12 cellular contexts compared by ENCODE assay signal in genomic region chr2:217857624-217858506, GRCh38.
DNase-seq lines count a peak whose midpoint lies in the region; ATAC-seq and TF ChIP-seq lines count a peak whose summit lies in the region.
"Had no signal": no experiment of that assay in that cellular context is flagged by ENCODE, and none has a peak within 500 bp of the region (broad histone marks: within the 10 kb centered on the region; RNA-seq: fewer than 3 reads in every experiment).

No MANE protein-coding gene starts in this region.

- TF ChIP-seq POLR2A in esophagus muscularis mucosa (IDR thresholded peaks at IDR 0.05; ENCODE audit: low read depth) (peak; percentile 42), stomach (IDR thresholded peaks at IDR 0.05) (no peak)

- TF ChIP-seq EP300 in esophagus muscularis mucosa (IDR thresholded peaks at IDR 0.05): no peak
- TF ChIP-seq EP300 in stomach (IDR thresholded peaks at IDR 0.05): no peak

- intact Hi-C loops in esophagus muscularis mucosa (cut with DNase I) (no loop called here), stomach (cut with DNase I; ENCODE audit: low total_unique reads) (no loop called here)

- H3K36me3 ChIP-seq in HUES6 (ENCODE audit: control insufficient read depth, insufficient read depth, low read length) (no peaks in the 10 kb centered on the region), esophagus muscularis mucosa (peaks cover 48 to 96% (median 83%) of the 10 kb centered on the region in 4 donors), muscle layer of colon (ENCODE audit: insufficient read depth, low read length) (peaks cover 85% of the 10 kb centered on the region), stomach (peaks cover 59 to 91% (median 69%) of the 10 kb centered on the region in 4 donors)

- H3K27me3 ChIP-seq in HUES6 (ENCODE audit: control insufficient read depth, insufficient read depth, low read length): no peaks in the 10 kb centered on the region
- no peaks in the 10 kb centered on the region for H3K27me3 ChIP-seq in esophagus muscularis mucosa
- H3K27me3 ChIP-seq in muscle layer of colon (ENCODE audit: control insufficient read depth in 1 of 2, insufficient read depth in 2 of 2, low read length in 2 of 2): no peaks in the 10 kb centered on the region
- no peaks in the 10 kb centered on the region for H3K27me3 ChIP-seq in stomach

- no peaks in the 10 kb centered on the region for H3K9me3 ChIP-seq in HUES6 (ENCODE audit: control insufficient read depth, insufficient read depth, low read depth, low read length)
- no peaks in the 10 kb centered on the region for H3K9me3 ChIP-seq in esophagus muscularis mucosa
- no peaks in the 10 kb centered on the region for H3K9me3 ChIP-seq in muscle layer of colon (ENCODE audit: low read length)
- no peaks in the 10 kb centered on the region for H3K9me3 ChIP-seq in stomach

- ATAC-seq in GM21529 (IDR thresholded peaks at IDR 0.05; ENCODE audit: unreplicated experiment): no peak

- H3K4me3 ChIP-seq in HUES6 (ENCODE audit: low read depth, low read length): no peak overlapping the region
- H3K4me3 ChIP-seq in esophagus muscularis mucosa: peak overlapping the region; percentile 38 to 50 (median 44)
- peak overlapping the region; percentile 27 to 34 for H3K4me3 ChIP-seq in muscle layer of colon (ENCODE audit: low read depth in 1 of 2, low read length in 2 of 2)
- H3K4me3 ChIP-seq in stomach: peak overlapping the region in 3 of 4 donors; percentile 6 to 18 (median 16)

- peak overlapping the region; percentile 5 for H3K9ac ChIP-seq in HUES6 (ENCODE audit: low read length)
- peak overlapping the region; percentile 41 for H3K9ac ChIP-seq in muscle layer of colon (ENCODE audit: low read length)

- H3K4me1 ChIP-seq in HUES6 (ENCODE audit: control insufficient read depth, insufficient read depth, low read length) (peaks cover 23% of the 10 kb centered on the region), esophagus muscularis mucosa (peaks cover 93 to 100% (median 100%) of the 10 kb centered on the region in 4 donors), muscle layer of colon (ENCODE audit: insufficient read depth, low read length) (peaks cover 94% of the 10 kb centered on the region), stomach (peaks cover 27 to 97% (median 56%) of the 10 kb centered on the region in 4 donors)

- TF ChIP-seq CTCF in esophagus muscularis mucosa (IDR thresholded peaks at IDR 0.05): no peak
- no peak for TF ChIP-seq CTCF in stomach (IDR thresholded peaks at IDR 0.05)

- DNase-seq in esophagus muscularis mucosa (ENCODE audit: extremely low spot score) (no peak), stomach (no peak), HUDEP-2 (lab: John Stamatoyannopoulos, UW; ENCODE audit: unreplicated experiment in 76 of 76) (no peak), cerebellum (ENCODE audit: low spot score) (no peak), KG1 (lab: John Stamatoyannopoulos, UW) (no peak)
- DNase-seq: activated CD4-positive, alpha-beta T cell treated with anti-CD3 and anti-CD28 coated beads, Interleukin-2, amount 50 U/mL, for 4 hours; activated naive CD4-positive, alpha-beta T cell treated with Interleukin-2 at 50 U/mL for 16 hours; NCI-H226; OCI-M1 had no signal

- WGBS in esophagus muscularis mucosa: 51% methylated on average over 18 of the region's 20 CpGs
- WGBS in stomach, 5 donors: 79 to 82% (median 79%) methylated on average over 15 to 20 of the region's 20 CpGs

- H3K27ac ChIP-seq in HUES6 (ENCODE audit: low read depth, low read length): no peak overlapping the region
- H3K27ac ChIP-seq in esophagus muscularis mucosa (replicated peaks in 1 of 4): peak overlapping the region; percentile 83 to 90 (median 88)
- H3K27ac ChIP-seq in muscle layer of colon (ENCODE audit: low read depth, low read length): peak overlapping the region; percentile 91
- H3K27ac ChIP-seq in stomach: peak overlapping the region; percentile 22 to 81 (median 68)
